In the genomic region with DNA sequence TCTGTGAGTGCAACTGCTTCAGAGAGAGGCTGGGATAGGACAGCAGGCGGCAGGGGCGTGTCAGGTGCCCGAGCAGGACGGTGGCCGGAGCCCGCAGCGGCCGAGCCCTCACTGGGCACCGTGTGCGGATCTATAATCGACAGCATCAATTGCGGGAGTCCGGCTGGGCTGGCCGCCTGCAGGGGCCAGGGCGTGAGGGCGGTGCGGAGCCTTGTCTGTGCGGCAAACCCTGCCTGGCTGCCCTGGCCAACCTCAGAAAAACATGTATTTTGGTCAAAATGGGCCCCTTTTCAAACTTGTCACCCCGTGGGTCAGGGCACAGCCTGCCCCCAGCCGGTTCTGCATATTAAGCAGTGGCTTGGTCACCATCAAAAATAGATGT, we compare ENCODE assay signal across 11 cellular contexts.
DNase-seq lines count a peak whose midpoint lies in the region; ATAC-seq and TF ChIP-seq lines count a peak whose summit lies in the region.
"Had no signal": no experiment of that assay in that cellular context is flagged by ENCODE, and none has a peak within 500 bp of the region (broad histone marks: within the 10 kb centered on the region; RNA-seq: fewer than 3 reads in every experiment).

No MANE protein-coding gene starts in this region.

- no peak overlapping the region for H3K4ac ChIP-seq in neuronal stem cell (ENCODE audit: low read length)

- H3K36me3 Mint-ChIP-seq in endodermal cell (ENCODE audit: low read depth): no peaks in the 10 kb centered on the region

- H2AFZ ChIP-seq in neuronal stem cell (ENCODE audit: low read length): no peak overlapping the region

- H4K91ac ChIP-seq in neuronal stem cell (ENCODE audit: low read depth, low read length, poor library complexity): peak overlapping the region; percentile 48

- H3K27ac ChIP-seq in heart left ventricle (peak overlapping the region in 4 of 12 donors; percentile 38 to 67 (median 51)), endodermal cell (ENCODE audit: low read depth, low read length) (no peak overlapping the region), neuronal stem cell (replicated peaks; ENCODE audit: low read length) (no peak overlapping the region), urinary bladder (ENCODE audit: low read depth) (peak overlapping the region; percentile 26)
- H3K27ac ChIP-seq: HL-60 had no signal

- H3K4me1 ChIP-seq in heart left ventricle (peaks cover 0 to 19% (median 4%) of the 10 kb centered on the region in 12 donors), endodermal cell (ENCODE audit: control insufficient read depth, insufficient read depth, low read length) (no peaks in the 10 kb centered on the region), neuronal stem cell (ENCODE audit: control insufficient read depth in 2 of 2, insufficient read depth in 1 of 2, low read depth in 1 of 2, low read length in 2 of 2) (peaks cover 5 to 12% of the 10 kb centered on the region in 2 donors), urinary bladder (ENCODE audit: insufficient read depth) (no peaks in the 10 kb centered on the region)

- H3K4me2 ChIP-seq in neuronal stem cell (ENCODE audit: insufficient read depth, low read length, poor library complexity, severe bottlenecking): peak overlapping the region; percentile 15

- peaks cover 67% of the 10 kb centered on the region for H3K27me3 Mint-ChIP-seq in endodermal cell (ENCODE audit: insufficient read depth)

- H3K4me1 Mint-ChIP-seq in endodermal cell: no peaks in the 10 kb centered on the region

- H3K79me1 ChIP-seq in neuronal stem cell (ENCODE audit: low read depth, low read length): peaks cover 5% of the 10 kb centered on the region

- no peak overlapping the region for H2BK5ac ChIP-seq in neuronal stem cell (ENCODE audit: low read length)

- no peak for ATAC-seq in heart left ventricle
- ATAC-seq in left cardiac atrium: no peak
- no peak for ATAC-seq in GM21381 (IDR thresholded peaks at IDR 0.05; ENCODE audit: unreplicated experiment)
- ATAC-seq in HG02840 (IDR thresholded peaks at IDR 0.05; ENCODE audit: low FRiP score, unreplicated experiment): no peak

- H2BK12ac ChIP-seq in neuronal stem cell (ENCODE audit: low read length): no peak overlapping the region

- peak overlapping the region; percentile 37 for H3K18ac ChIP-seq in neuronal stem cell (ENCODE audit: low read length)

- H3K27me3 ChIP-seq in heart left ventricle (no peaks in the 10 kb centered on the region), endodermal cell (ENCODE audit: control insufficient read depth, insufficient read depth, low read length, poor library complexity, severe bottlenecking) (peaks cover 29% of the 10 kb centered on the region), neuronal stem cell (ENCODE audit: control insufficient read depth in 3 of 3, insufficient read depth in 3 of 3, low read depth in 1 of 3, low read length in 3 of 3) (peaks cover 0 to 29% (median 7%) of the 10 kb centered on the region in 3 experiments)

- H3K4me3 Mint-ChIP-seq in endodermal cell: no peak overlapping the region

- DNase-seq in heart left ventricle (peak in 3 of 5 donors; percentile 4 to 37 (median 21)), left cardiac atrium (no peak), endodermal cell (peak; percentile 40), neuronal stem cell (ENCODE audit: low spot score) (no peak), SW 1271 (lab: John Stamatoyannopoulos, UW) (no peak)
- DNase-seq: erythroblast, NCI-H526 had no signal

- no peak overlapping the region for H3K9ac ChIP-seq in endodermal cell (ENCODE audit: extremely low read depth, low read length, poor library complexity, severe bottlenecking)
- H3K9ac ChIP-seq in neuronal stem cell (ENCODE audit: low read depth, low read length, poor library complexity): no peak overlapping the region

- TF ChIP-seq CTCF in heart left ventricle (IDR thresholded peaks at IDR 0.05) (no peak), endodermal cell (conservative IDR thresholded peaks at IDR 0.05) (no peak)

- TF ChIP-seq POLR2A in heart left ventricle (IDR thresholded peaks at IDR 0.05): no peak

- no peak overlapping the region for H2BK15ac ChIP-seq in neuronal stem cell (ENCODE audit: low read length)

- peaks cover 0 to 9% (median 0%) of the 10 kb centered on the region in 12 donors for H3K9me3 ChIP-seq in heart left ventricle
- H3K9me3 ChIP-seq in endodermal cell (ENCODE audit: control insufficient read depth, low read length): peaks cover 3% of the 10 kb centered on the region
- peaks cover 2% of the 10 kb centered on the region in 2 donors for H3K9me3 ChIP-seq in neuronal stem cell (replicated peaks in 1 of 2; ENCODE audit: control insufficient read depth in 2 of 2, insufficient read depth in 1 of 2, low read depth in 1 of 2, low read length in 2 of 2)

- no peak overlapping the region for H3K27ac Mint-ChIP-seq in endodermal cell

- no peak overlapping the region for H3K14ac ChIP-seq in neuronal stem cell (ENCODE audit: low read length)

- intact Hi-C loops in heart left ventricle (cut with DNase I) (loop anchor here in 1 of 10 donors (5.0 kb wide), 1 partner anchor 94 kb away; a partner anchor contains a TSS), left cardiac atrium (cut with DNase I) (no loop called here)

- H4K8ac ChIP-seq in neuronal stem cell (ENCODE audit: low read depth, low read length): no peak overlapping the region

- H3K36me3 ChIP-seq in heart left ventricle: peaks cover 0 to 1% (median 0%) of the 10 kb centered on the region in 9 donors
- H3K36me3 ChIP-seq in endodermal cell (ENCODE audit: control insufficient read depth, insufficient read depth, low read length): no peaks in the 10 kb centered on the region
- no peaks in the 10 kb centered on the region for H3K36me3 ChIP-seq in neuronal stem cell (replicated peaks in 1 of 2; ENCODE audit: control insufficient read depth in 2 of 2, insufficient read depth in 2 of 2, low read length in 2 of 2)
- H3K36me3 ChIP-seq in urinary bladder (ENCODE audit: insufficient read depth): no peaks in the 10 kb centered on the region

- H2AK5ac ChIP-seq in neuronal stem cell (ENCODE audit: low read depth, low read length): peak overlapping the region; percentile 94

- peaks cover 6% of the 10 kb centered on the region for H3K9me3 Mint-ChIP-seq in endodermal cell

- H3K23ac ChIP-seq in neuronal stem cell (ENCODE audit: low read depth, low read length, poor library complexity): no peak overlapping the region

- H3K4me3 ChIP-seq in heart left ventricle (peak overlapping the region in 11 of 12 donors; percentile 26 to 61 (median 53)), endodermal cell (ENCODE audit: low read length) (no peak overlapping the region), neuronal stem cell (ENCODE audit: low read length in 2 of 2) (no peak overlapping the region), urinary bladder (ENCODE audit: low read depth, low read length) (peak overlapping the region; percentile 46)

- 82 to 89% (median 87%) methylated on average over 19 to 20 of the region's 20 CpGs for WGBS in heart left ventricle, 4 donors
- 91 to 96% methylated on average over 15 to 20 of the region's 20 CpGs for WGBS in endodermal cell (ENCODE audit: insufficient coverage in 1 of 2, insufficient read length in 1 of 2), 2 experiments
- no CpG with 5 or more reads among the region's 20 CpGs for WGBS in neuronal stem cell (ENCODE audit: extremely low coverage in 2 of 2, insufficient read length in 2 of 2, insufficient replicate concordance in 1 of 2), 2 donors
- 78% methylated on average over 20 of the region's 20 CpGs for WGBS in urinary bladder

- no peak overlapping the region for H2BK120ac ChIP-seq in neuronal stem cell (ENCODE audit: low read depth, low read length)

Comparison
In these comparisons a context has a peak if more than half of its experiments do, and no peak if none do; other contexts are left out.
1. DNase-seq: peak in heart left ventricle (3 of 5) and endodermal cell (single experiment); none in left cardiac atrium (single experiment), neuronal stem cell (single experiment) and SW 1271 (0 of 2).
2. H3K4me3 ChIP-seq: peak in heart left ventricle (11 of 12) and urinary bladder (single experiment); none in endodermal cell (single experiment) and neuronal stem cell (0 of 2).